1 cellular context compared by ENCODE assay signal in genomic region chr12:57195655-57196371, GRCh38.
TF ChIP-seq lines count a peak whose summit lies in the region.

No MANE protein-coding gene starts in this region.

TF ChIP-seq in H1, 55 proteins besides CTCF, POLR2A, EP300 and RAD21:
- TF ChIP-seq EZH2 (IDR thresholded peaks at IDR 0.05; ENCODE audit: low read depth, low read length, severe bottlenecking): no peak
- TF ChIP-seq RBBP5 (IDR thresholded peaks at IDR 0.05; ENCODE audit: borderline replicate concordance, low read depth, low read length): no peak
- TF ChIP-seq CEBPB (IDR thresholded peaks at IDR 0.05; ENCODE audit: low read depth, low read length): no peak
- TF ChIP-seq CHD2 (IDR thresholded peaks at IDR 0.05; ENCODE audit: low read length): no peak
- no peak for TF ChIP-seq RXRA (IDR thresholded peaks at IDR 0.05; ENCODE audit: insufficient read depth, low read depth, low read length)
- TF ChIP-seq GABPA (IDR thresholded peaks at IDR 0.05; ENCODE audit: borderline replicate concordance, insufficient read depth, low read length): no peak
- TF ChIP-seq JUN (IDR thresholded peaks at IDR 0.05; ENCODE audit: low read depth, low read length): no peak
- TF ChIP-seq BCL11A (IDR thresholded peaks at IDR 0.05; ENCODE audit: low read depth in 2 of 2, low read length in 2 of 2): no peak
- TF ChIP-seq NRF1 (IDR thresholded peaks at IDR 0.05; ENCODE audit: low read depth, low read length): no peak
- TF ChIP-seq CREB1 (IDR thresholded peaks at IDR 0.05): no peak
- no peak for TF ChIP-seq YY1 (IDR thresholded peaks at IDR 0.05; ENCODE audit: low read depth, low read length)
- no peak for TF ChIP-seq BACH1 (IDR thresholded peaks at IDR 0.05; ENCODE audit: low read length)
- TF ChIP-seq SIN3A (conservative IDR thresholded peaks at IDR 0.05 in 1 of 2, IDR thresholded peaks at IDR 0.05 in 1 of 2; ENCODE audit: low read depth in 1 of 2, low read length in 2 of 2): no peak
- no peak for TF ChIP-seq SUZ12 (IDR thresholded peaks at IDR 0.05; ENCODE audit: low read length)
TF ChIP-seq in H1: peak in this region for 0.
